Comparison of ENCODE assay signal across 14 cellular contexts in genomic region chr3:38017445-38018295, GRCh38.
"Had no signal": no experiment of that assay in that cellular context is flagged by ENCODE, and none has a peak within 500 bp of the region (broad histone marks: within the 10 kb centered on the region; RNA-seq: fewer than 3 reads in every experiment).

No MANE protein-coding gene starts in this region.

- H3K27me3 Mint-ChIP-seq: naive B cell had no signal

- H3K4me1 Mint-ChIP-seq: naive B cell had no signal

- H3K9me3 ChIP-seq: colonic mucosa, tibial artery, vagina had no signal

- DNase-seq: activated CD4-positive, alpha-beta T cell treated with anti-CD3 and anti-CD28 coated beads for 1 hour; activated CD4-positive, alpha-beta T cell treated with anti-CD3 and anti-CD28 coated beads, Interleukin-2, amount 50 U/mL, for 48 hours; colonic mucosa; kidney glomerular epithelial cell; midbrain; naive B cell; occipital lobe; stimulated activated CD4-positive, alpha-beta T cell treated with anti-CD3 and anti-CD28 coated beads, Interleukin-15, amount 100 ng/mL, for 24 hours; stimulated activated CD4-positive, alpha-beta T cell treated with anti-CD3 and anti-CD28 coated beads, Interleukin-4, amount 100 ng/mL, for 24 hours; T1000 had no signal

- H3K4me3 ChIP-seq: cardiac muscle cell, colonic mucosa, lung, tibial artery, vagina had no signal

- H3K4me3 Mint-ChIP-seq: naive B cell had no signal

- H3K27me3 ChIP-seq: cardiac muscle cell, colonic mucosa, tibial artery, vagina had no signal

- H3K4me1 ChIP-seq: colonic mucosa had no signal

- H3K27ac ChIP-seq: cardiac muscle cell, colonic mucosa, tibial artery, vagina had no signal
